Comparison of ENCODE assay signal across 18 cellular contexts in the genomic region with DNA sequence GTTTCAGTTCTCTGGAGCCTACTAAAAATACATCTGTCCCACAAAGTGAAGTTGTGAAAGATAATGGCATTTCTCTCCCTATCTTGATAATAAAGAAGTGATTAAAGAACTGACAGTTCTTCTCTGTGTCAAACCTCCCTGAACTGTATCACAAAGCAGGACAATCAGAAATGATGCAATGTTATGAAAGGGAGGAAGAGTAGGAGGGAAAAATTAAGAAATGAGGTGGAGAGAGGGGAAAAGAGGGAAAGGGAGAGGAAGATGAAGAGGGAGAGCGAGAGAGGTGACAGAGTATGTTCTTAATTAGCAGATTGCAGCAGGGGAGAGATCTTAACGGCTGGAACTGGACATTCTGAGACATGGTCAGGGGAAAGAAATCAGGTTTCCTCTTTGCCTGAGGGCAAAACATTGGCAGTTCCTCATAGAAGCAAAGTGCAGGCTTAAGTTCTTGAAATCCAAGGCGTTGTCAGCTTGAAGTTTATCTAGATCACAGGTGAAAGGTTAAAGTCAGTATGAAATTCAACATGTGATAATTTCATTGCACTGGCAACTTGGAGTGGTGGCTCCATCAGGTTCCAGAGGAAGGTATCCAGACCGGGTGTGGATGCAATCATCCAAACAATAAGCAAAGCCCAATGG. TPM values are rescaled to one million over a fixed set of nuclear protein-coding genes. Genes with fewer than 3 reads are reported as not detected.
A peak's percentile ranks its signal among the peaks of the same experiment; 100 is the strongest.
DNase-seq lines count a peak whose midpoint lies in the region; ATAC-seq and TF ChIP-seq lines count a peak whose summit lies in the region.
"Had no signal": no experiment of that assay in that cellular context is flagged by ENCODE, and none has a peak within 500 bp of the region (broad histone marks: within the 10 kb centered on the region; RNA-seq: fewer than 3 reads in every experiment).

No MANE protein-coding gene starts in this region.

- no TSS peak for BruUV-seq in MCF 10A (replicated peaks; lab: Mats Ljungman, UMichigan)
- no TSS peak for BruUV-seq in mammary epithelial cell (replicated peaks; lab: Mats Ljungman, UMichigan)

- H3K27ac Mint-ChIP-seq in MCF 10A (ENCODE audit: low read depth, unreplicated experiment), result peak overlapping the region; percentile 6
- H3K27ac Mint-ChIP-seq: IgD-negative memory B cell had no signal

- dilution Hi-C loops in mammary epithelial cell (cut with HindIII; ENCODE audit: low sequenced_read_pairs), result loop anchor here (25.0 kb wide), 1 partner anchor 1356 kb away; no protein-coding TSS in a partner anchor

- POLR2A ChIA-PET in MCF 10A (lab: Yijun Ruan, JAX), result no interaction called here

- no peaks in the 10 kb centered on the region for H3K4me1 ChIP-seq in mammary epithelial cell (ENCODE audit: insufficient read depth, low read length)
- H3K4me1 ChIP-seq: Peyer's patch had no signal

- no peaks in the 10 kb centered on the region for H3K36me3 Mint-ChIP-seq in MCF 10A (ENCODE audit: insufficient read depth, unreplicated experiment)
- H3K36me3 Mint-ChIP-seq: CD8-positive, alpha-beta memory T cell; IgD-negative memory B cell had no signal

- intact Hi-C loops in MCF 10A (cut with micrococcal nuclease), result no loop called here
- intact Hi-C loops in mammary epithelial cell (cut with micrococcal nuclease), result no loop called here

- H3K9me3 Mint-ChIP-seq in MCF 10A (ENCODE audit: unreplicated experiment), result no peaks in the 10 kb centered on the region
- H3K9me3 Mint-ChIP-seq: CD8-positive, alpha-beta memory T cell; IgD-negative memory B cell had no signal

- no peak overlapping the region for H3K4me3 Mint-ChIP-seq in MCF 10A (ENCODE audit: unreplicated experiment)
- H3K4me3 Mint-ChIP-seq: CD8-positive, alpha-beta memory T cell; IgD-negative memory B cell had no signal

- no peak overlapping the region for H3K9ac ChIP-seq in mammary epithelial cell (ENCODE audit: insufficient read depth, low read length)

- CTCF ChIA-PET in MCF 10A (lab: Yijun Ruan, JAX) (interaction anchor here (0.6 to 2.8 kb wide), 3 partner anchors 15 to 128 kb away, joined by 3 to 26 read pairs (median 3); no protein-coding TSS in a partner anchor), mammary epithelial cell (lab: Charles Lee; ENCODE audit: low non-redundant PET) (no interaction called here)

- no peaks in the 10 kb centered on the region for H3K27me3 ChIP-seq in mammary epithelial cell (ENCODE audit: insufficient read depth, low read length)
- H3K27me3 ChIP-seq: Peyer's patch had no signal

- H3K4me2 ChIP-seq in mammary epithelial cell (ENCODE audit: insufficient read depth, low read depth, low read length), result no peak overlapping the region

- no peaks in the 10 kb centered on the region for H4K20me1 ChIP-seq in mammary epithelial cell (ENCODE audit: insufficient read depth, low read length)

- no peaks in the 10 kb centered on the region for H3K36me3 ChIP-seq in mammary epithelial cell (ENCODE audit: insufficient read depth, low read length)
- H3K36me3 ChIP-seq: Peyer's patch had no signal

- H3K27ac ChIP-seq in mammary epithelial cell (ENCODE audit: insufficient read depth, low read depth, low read length), result no peak overlapping the region
- H3K27ac ChIP-seq: HL-60 had no signal

- in situ Hi-C loops in mammary epithelial cell (cut with MboI; ENCODE audit: low sequenced_read_pairs in 2 of 2), result loop anchor here in 1 of 2 donors (25.0 kb wide), 1 partner anchor 1356 kb away; no protein-coding TSS in a partner anchor

- H3K9me3 ChIP-seq in mammary epithelial cell (replicated peaks; ENCODE audit: insufficient read depth, low read length), result no peaks in the 10 kb centered on the region
- H3K9me3 ChIP-seq: Peyer's patch had no signal

- WGBS in mammary epithelial cell (ENCODE audit: low coverage, missing lambda C conversion rate), result 49% methylated on average over 4 of the region's 4 CpGs

- ATAC-seq in GM21381 (IDR thresholded peaks at IDR 0.05; ENCODE audit: unreplicated experiment) (no peak), SK-N-SH treated with all-trans-retinoic acid at 6 μM for 48 hours (no peak)
- ATAC-seq: Right ventricle myocardium inferior had no signal

- no peaks in the 10 kb centered on the region for H3K27me3 Mint-ChIP-seq in MCF 10A (ENCODE audit: insufficient read depth, unreplicated experiment)

- no peak overlapping the region for H2AFZ ChIP-seq in mammary epithelial cell (ENCODE audit: low read depth, low read length)

- no peak overlapping the region for H3K4me3 ChIP-seq in mammary epithelial cell (replicated peaks in 1 of 3; ENCODE audit: insufficient read depth in 1 of 3, low read depth in 2 of 3, low read length in 3 of 3)
- H3K4me3 ChIP-seq in fibroblast of the aortic adventitia (ENCODE audit: low read depth, low read length), result no peak overlapping the region
- H3K4me3 ChIP-seq: Peyer's patch had no signal

- H3K79me2 ChIP-seq in mammary epithelial cell (ENCODE audit: insufficient read depth, low read length), result no peaks in the 10 kb centered on the region

- DNase-seq in MCF 10A (ENCODE audit: unreplicated experiment), result no peak
- no peak for DNase-seq in mammary epithelial cell
- peak; percentile 34 for DNase-seq in M059J (ENCODE audit: low read depth)
- peak; percentile 39 for DNase-seq in fibroblast of the aortic adventitia (ENCODE audit: low read depth)
- no peak for DNase-seq in NCI-H2227 (lab: John Stamatoyannopoulos, UW; ENCODE audit: unreplicated experiment)
- DNase-seq: C1 segment of cervical spinal cord; CD8-positive, alpha-beta memory T cell; Kasumi-1; NCI-H1105; NCI-H2081 treated with DMSO at 0.1 percent for 48 hours; NCI-H2227 treated with DMSO at 0.1 percent for 48 hours; NCI-H524 treated with DMSO at 0.1 percent for 48 hours; Peyer's patch had no signal

- no peak for TF ChIP-seq CTCF in MCF 10A (IDR thresholded peaks at IDR 0.05; ENCODE audit: unreplicated experiment)
- no peak for TF ChIP-seq CTCF in mammary epithelial cell (conservative IDR thresholded peaks at IDR 0.05 in 1 of 2, IDR thresholded peaks at IDR 0.05 in 1 of 2; ENCODE audit: extremely low read depth in 1 of 2, insufficient read depth in 1 of 2, low read depth in 1 of 2, low read length in 2 of 2)
- TF ChIP-seq CTCF in fibroblast of the aortic adventitia (IDR thresholded peaks at IDR 0.05; ENCODE audit: insufficient read depth, low read length), result no peak

- peaks cover 7% of the 10 kb centered on the region for H3K4me1 Mint-ChIP-seq in MCF 10A (ENCODE audit: insufficient read depth, unreplicated experiment)
- H3K4me1 Mint-ChIP-seq: CD8-positive, alpha-beta memory T cell had no signal

TF ChIP-seq in SK-N-SH treated with all-trans-retinoic acid at 6 μM for 48 hours, 23 proteins besides CTCF, POLR2A, EP300 and RAD21:
- no peak for TF ChIP-seq PATZ1 (CRISPR knock-in tag; IDR thresholded peaks at IDR 0.05; ENCODE audit: borderline replicate concordance)
- no peak for TF ChIP-seq TOX (CRISPR knock-in tag; IDR thresholded peaks at IDR 0.05; ENCODE audit: borderline replicate concordance)
- no peak for TF ChIP-seq ESRRG (CRISPR knock-in tag; IDR thresholded peaks at IDR 0.05)
TF ChIP-seq in SK-N-SH treated with all-trans-retinoic acid at 6 μM for 48 hours: peak in this region for 0.

RNA-seq across cellular contexts. Expression of gene RDH14, which starts 54.6 kb away (rescaled TPM):
- total RNA-seq in MCF 10A (2022) (14.5 and 19.2 TPM in 2 replicates), mammary epithelial cell (10 to 100 TPM; 19.5 to 20.0 TPM), fibroblast of the aortic adventitia (ENCODE audit: low replicate concordance) (34.5 and 40.5 TPM in 2 replicates)
- 16.4 TPM for polyA plus RNA-seq in mammary epithelial cell
- 5.7 TPM for polyA minus RNA-seq in mammary epithelial cell
- 25.1 and 27.0 TPM in 2 replicates for total RNA-seq in M059J (2014; rRNA removed; shearing (Covaris generic))

Comparison
In these comparisons a context has a peak if more than half of its experiments do, and no peak if none do; other contexts are left out.
1. DNase-seq: peak in M059J (single experiment) and fibroblast of the aortic adventitia (single experiment); none in MCF 10A (single experiment), mammary epithelial cell (single experiment) and NCI-H2227 (single experiment).